Comparison of ENCODE assay signal across 8 cellular contexts in the genomic region with DNA sequence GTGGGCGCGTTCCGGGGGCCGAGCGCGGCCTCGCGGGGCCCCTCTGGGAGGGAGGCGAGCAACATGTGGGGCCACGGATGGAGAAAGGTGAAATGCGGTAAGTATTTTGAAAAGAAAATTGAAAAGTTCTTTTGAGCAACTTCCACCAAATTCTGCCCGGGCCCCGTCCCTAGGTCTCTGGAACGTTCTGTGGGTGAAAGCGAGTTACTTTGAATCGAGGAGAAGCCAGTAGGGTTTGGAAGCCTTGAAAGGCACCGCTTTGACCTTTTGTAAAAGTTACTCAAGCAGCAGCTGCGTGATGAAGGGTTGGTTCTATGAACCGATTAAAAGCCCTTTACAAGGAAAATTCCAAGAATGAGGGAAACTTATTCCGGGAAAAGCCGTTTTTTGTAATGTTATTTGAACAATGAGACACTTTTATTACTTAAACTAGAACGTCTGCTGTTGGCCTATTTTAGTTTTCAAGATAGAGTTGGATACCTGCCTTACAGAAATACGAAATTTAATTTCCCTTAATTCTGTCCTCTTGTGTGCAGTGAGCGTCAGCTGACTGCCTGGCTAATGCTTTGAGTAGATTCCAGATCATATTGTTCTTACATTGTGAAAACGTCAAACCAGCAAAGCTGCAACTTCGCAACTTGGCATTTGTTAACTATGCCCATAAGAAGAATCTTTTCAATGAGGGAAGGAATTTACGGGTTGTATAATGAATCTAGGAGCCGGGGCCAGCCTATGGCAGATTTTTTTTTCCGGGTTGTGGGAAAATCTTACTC. TPM values are rescaled to one million over a fixed set of nuclear protein-coding genes. Genes with fewer than 3 reads are reported as not detected.
DNase-seq lines count a peak whose midpoint lies in the region; ATAC-seq, FAIRE-seq and TF ChIP-seq lines count a peak whose summit lies in the region.

No MANE protein-coding gene starts in this region.

- intact Hi-C loops in Right ventricle myocardium inferior (cut with DNase I) (loop anchor here (5.0 kb wide), 1 partner anchor 289 kb away; a partner anchor contains a TSS), cardiac septum (cut with DNase I) (loop anchor here (10.0 kb wide), 1 partner anchor 217 kb away; no protein-coding TSS in a partner anchor), body of pancreas (cut with DNase I) (no loop called here)

- DNase-seq in Right ventricle myocardium inferior (ENCODE audit: missing footprints), result no peak
- DNase-seq in cardiac septum (ENCODE audit: low spot score), result no peak
- peak; percentile 21 for DNase-seq in MM.1S
- DNase-seq in body of pancreas, result peak; percentile 19 to 48 (median 36)
- no peak for DNase-seq in skeletal muscle cell (ENCODE audit: low read depth)
- no peak for DNase-seq in cerebellar nuclear complex (lab: John Stamatoyannopoulos, UW)
- no peak for DNase-seq in H54 (ENCODE audit: insufficient read length, low spot score)

- H3K9me3 ChIP-seq in MM.1S (replicated peaks; ENCODE audit: insufficient read depth, low read length), result no peaks in the 10 kb centered on the region
- no peaks in the 10 kb centered on the region for H3K9me3 ChIP-seq in body of pancreas
- H3K9me3 ChIP-seq in iPS-18a (ENCODE audit: control insufficient read depth, low read depth, low read length), result no peaks in the 10 kb centered on the region

- FAIRE-seq in H54 (lab: Jason Lieb, UNC), result no peak

- no peaks in the 10 kb centered on the region for H3K36me3 ChIP-seq in MM.1S (replicated peaks; ENCODE audit: insufficient read depth, low read length)
- H3K36me3 ChIP-seq in body of pancreas (replicated peaks in 1 of 2; ENCODE audit: insufficient read depth in 1 of 2, low read depth in 2 of 2), result no peaks in the 10 kb centered on the region
- no peaks in the 10 kb centered on the region for H3K36me3 ChIP-seq in iPS-18a (ENCODE audit: control insufficient read depth, low read depth, low read length)

- H3K79me2 ChIP-seq in MM.1S (ENCODE audit: low read length), result peaks cover 59% of the 10 kb centered on the region

- H3K27me3 ChIP-seq in MM.1S (replicated peaks; ENCODE audit: insufficient read depth, low read length) (no peaks in the 10 kb centered on the region), body of pancreas (no peaks in the 10 kb centered on the region), iPS-18a (ENCODE audit: control insufficient read depth, insufficient read depth, low read length) (no peaks in the 10 kb centered on the region)

- H3K4me3 ChIP-seq in MM.1S (ENCODE audit: low read length), result peak overlapping the region; percentile 96
- peak overlapping the region; percentile 48 to 94 for H3K4me3 ChIP-seq in body of pancreas
- H3K4me3 ChIP-seq in iPS-18a (ENCODE audit: low read length), result peak overlapping the region; percentile 98
- peak overlapping the region; percentile 93 for H3K4me3 ChIP-seq in skeletal muscle cell (ENCODE audit: low read depth, low read length)

- no peaks in the 10 kb centered on the region for H3K9me2 ChIP-seq in MM.1S (replicated peaks; ENCODE audit: insufficient read depth, low read length)

- peaks cover 4% of the 10 kb centered on the region; the same call in 1 of the 2 replicates for H4K20me1 ChIP-seq in MM.1S (ENCODE audit: insufficient read depth, low read length)

- peak overlapping the region; percentile 94 for H2AFZ ChIP-seq in MM.1S (ENCODE audit: low read length)

- TF ChIP-seq POLR2A in body of pancreas (IDR thresholded peaks at IDR 0.05) (no peak), H54 (IDR thresholded peaks at IDR 0.05; ENCODE audit: low read depth, low read length) (no peak)

- peak overlapping the region; percentile 83 for H3K4me2 ChIP-seq in MM.1S (ENCODE audit: low read depth, low read length)

- peaks cover 18% of the 10 kb centered on the region for H3F3A ChIP-seq in MM.1S (ENCODE audit: insufficient read depth, low read length)

- peak overlapping the region; percentile 78; the same call in 1 of the 2 replicates for H3K27ac ChIP-seq in MM.1S (ENCODE audit: low read length)
- H3K27ac ChIP-seq in body of pancreas, result peak overlapping the region; percentile 83 to 94 (median 86)
- peak overlapping the region; percentile 56 for H3K27ac ChIP-seq in iPS-18a (ENCODE audit: low read length)

- H3K4me1 ChIP-seq in MM.1S (ENCODE audit: low read length), result no peaks in the 10 kb centered on the region
- H3K4me1 ChIP-seq in body of pancreas, result peaks cover 27% of the 10 kb centered on the region
- peaks cover 11% of the 10 kb centered on the region for H3K4me1 ChIP-seq in iPS-18a (ENCODE audit: control insufficient read depth, low read depth, low read length)

- peak overlapping the region; percentile 80 for H3K9ac ChIP-seq in MM.1S (ENCODE audit: low read length)
- peak overlapping the region; percentile 87 for H3K9ac ChIP-seq in iPS-18a (ENCODE audit: low read length)

- ATAC-seq in Right ventricle myocardium inferior (peak; percentile 28), body of pancreas (peak; percentile 14)

- 1% methylated on average over 29 of the region's 29 CpGs for WGBS in body of pancreas, 2 donors

- TF ChIP-seq CTCF in MM.1S (IDR thresholded peaks at IDR 0.05; ENCODE audit: low read length) (no peak), body of pancreas (IDR thresholded peaks at IDR 0.05) (no peak)

RNA-seq across cellular contexts. Expression of a gene that starts 0.9 kb away (rescaled TPM):
- total RNA-seq in Right ventricle myocardium inferior (53.3 TPM), cardiac septum (61.9 TPM), body of pancreas (10 to 100 TPM; 21.5 to 24.4 TPM)

RNA-seq across cellular contexts. Expression of a gene that starts 5.2 kb away (rescaled TPM):
- not detected for total RNA-seq in Right ventricle myocardium inferior
- total RNA-seq in cardiac septum, result not detected
- not detected for total RNA-seq in body of pancreas

Comparison
In these comparisons a context has a peak if more than half of its experiments do, and no peak if none do; other contexts are left out.
1. DNase-seq: peak in MM.1S (single experiment) and body of pancreas (4 of 4); none in Right ventricle myocardium inferior (single experiment), cardiac septum (single experiment), skeletal muscle cell (single experiment), cerebellar nuclear complex (0 of 2) and H54 (single experiment).
2. Peak in every context shown above with its lines, with median percentiles within 50 percentile points of each other: H3K27ac ChIP-seq and H3K4me3 ChIP-seq.